In the genomic region with DNA sequence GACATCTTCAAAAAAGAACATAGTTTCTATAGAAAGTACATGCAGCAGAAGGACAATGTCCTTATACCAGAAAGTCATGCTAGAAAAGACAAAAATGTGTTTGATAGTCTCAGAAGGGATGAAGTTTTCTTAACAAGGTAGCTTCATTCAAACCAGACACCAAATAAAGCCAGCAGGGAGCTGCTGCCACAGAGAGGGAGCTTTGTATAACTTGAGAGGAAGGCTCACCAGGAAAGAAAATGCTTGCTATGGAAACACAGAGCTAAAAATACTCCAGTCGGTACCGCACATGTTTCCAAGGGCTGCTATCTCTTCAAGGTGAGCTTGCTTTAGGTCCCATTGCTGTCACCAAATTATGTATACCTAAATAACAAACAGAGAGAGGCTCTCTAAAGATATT, we compare ENCODE assay signal across 1 cellular context.
TF ChIP-seq lines count a peak whose summit lies in the region.

No MANE protein-coding gene starts in this region.

TF ChIP-seq in GM12878, 131 proteins besides CTCF, POLR2A, EP300 and RAD21 (continued from another document):
- TF ChIP-seq, protein P1, sequence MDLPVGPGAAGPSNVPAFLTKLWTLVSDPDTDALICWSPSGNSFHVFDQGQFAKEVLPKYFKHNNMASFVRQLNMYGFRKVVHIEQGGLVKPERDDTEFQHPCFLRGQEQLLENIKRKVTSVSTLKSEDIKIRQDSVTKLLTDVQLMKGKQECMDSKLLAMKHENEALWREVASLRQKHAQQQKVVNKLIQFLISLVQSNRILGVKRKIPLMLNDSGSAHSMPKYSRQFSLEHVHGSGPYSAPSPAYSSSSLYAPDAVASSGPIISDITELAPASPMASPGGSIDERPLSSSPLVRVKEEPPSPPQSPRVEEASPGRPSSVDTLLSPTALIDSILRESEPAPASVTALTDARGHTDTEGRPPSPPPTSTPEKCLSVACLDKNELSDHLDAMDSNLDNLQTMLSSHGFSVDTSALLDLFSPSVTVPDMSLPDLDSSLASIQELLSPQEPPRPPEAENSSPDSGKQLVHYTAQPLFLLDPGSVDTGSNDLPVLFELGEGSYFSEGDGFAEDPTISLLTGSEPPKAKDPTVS (IDR thresholded peaks at IDR 0.05; ENCODE audit: low read depth, low read length) = no peak
- TF ChIP-seq ZZZ3 (IDR thresholded peaks at IDR 0.05; ENCODE audit: control insufficient read depth, insufficient read length, low read depth) (no peak), KAT2A (conservative IDR thresholded peaks at IDR 0.05; ENCODE audit: control insufficient read depth, low read depth, low read length) (no peak), ZNF622 (IDR thresholded peaks at IDR 0.05) (no peak), CREB1 (IDR thresholded peaks at IDR 0.05; ENCODE audit: low read depth) (no peak), IRF4 (IDR thresholded peaks at IDR 0.05; ENCODE audit: low read depth, low read length) (no peak), ESRRA (IDR thresholded peaks at IDR 0.05; ENCODE audit: low read length) (no peak), JUND (IDR thresholded peaks at IDR 0.05; ENCODE audit: low read depth, low read length) (no peak), ETV6 (conservative IDR thresholded peaks at IDR 0.05 in 1 of 2, IDR thresholded peaks at IDR 0.05 in 1 of 2; ENCODE audit: borderline replicate concordance in 1 of 2, low read depth in 1 of 2) (no peak), SUPT20H (IDR thresholded peaks at IDR 0.05; ENCODE audit: borderline replicate concordance, control insufficient read depth, low read depth, low read length) (no peak), MYC (IDR thresholded peaks at IDR 0.05; ENCODE audit: insufficient read depth, insufficient read length, insufficient replicate concordance, low read length, severe bottlenecking) (no peak), NFXL1 (IDR thresholded peaks at IDR 0.05; ENCODE audit: borderline replicate concordance) (no peak)
- TF ChIP-seq, protein P2, sequence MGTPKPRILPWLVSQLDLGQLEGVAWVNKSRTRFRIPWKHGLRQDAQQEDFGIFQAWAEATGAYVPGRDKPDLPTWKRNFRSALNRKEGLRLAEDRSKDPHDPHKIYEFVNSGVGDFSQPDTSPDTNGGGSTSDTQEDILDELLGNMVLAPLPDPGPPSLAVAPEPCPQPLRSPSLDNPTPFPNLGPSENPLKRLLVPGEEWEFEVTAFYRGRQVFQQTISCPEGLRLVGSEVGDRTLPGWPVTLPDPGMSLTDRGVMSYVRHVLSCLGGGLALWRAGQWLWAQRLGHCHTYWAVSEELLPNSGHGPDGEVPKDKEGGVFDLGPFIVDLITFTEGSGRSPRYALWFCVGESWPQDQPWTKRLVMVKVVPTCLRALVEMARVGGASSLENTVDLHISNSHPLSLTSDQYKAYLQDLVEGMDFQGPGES (IDR thresholded peaks at IDR 0.05) = no peak
